In the genomic region with DNA sequence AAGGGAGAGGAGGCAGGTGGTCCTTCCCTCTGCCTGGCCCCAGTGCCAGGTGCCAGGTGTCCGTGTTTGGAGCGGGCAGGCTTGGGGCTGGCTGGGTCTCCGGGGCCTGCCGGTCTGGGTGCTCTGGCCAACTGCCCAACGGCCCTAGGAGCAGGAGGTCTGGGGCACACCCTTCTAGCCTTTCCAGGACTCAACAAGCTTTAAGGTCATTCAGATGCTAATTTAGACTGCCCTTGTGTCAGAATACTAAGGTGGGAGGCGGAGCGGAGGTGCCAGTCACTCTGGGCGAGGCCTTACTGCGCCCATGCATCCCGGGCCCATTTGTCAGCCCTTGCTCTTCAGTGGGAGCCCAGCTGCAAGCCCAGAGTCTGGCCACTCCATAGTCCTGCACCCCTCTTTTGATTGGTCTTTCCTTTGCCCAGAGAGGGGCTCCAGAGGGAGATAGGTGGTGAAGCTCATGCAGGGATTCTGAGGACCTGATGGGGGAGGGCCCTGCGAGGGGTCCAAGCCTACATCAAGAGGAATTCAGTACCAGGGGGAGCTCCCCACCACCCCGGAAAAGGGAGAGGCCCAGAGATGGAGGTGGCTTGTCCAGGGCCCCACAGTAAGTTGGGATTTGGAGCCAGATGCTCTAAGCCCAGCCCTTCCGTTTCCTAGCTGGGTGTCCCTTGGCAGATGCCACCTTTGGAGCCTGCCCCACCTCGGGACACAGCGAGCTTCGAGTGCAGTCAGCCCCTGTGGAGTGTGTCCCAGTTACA, we compare ENCODE assay signal across 14 cellular contexts. TPM values are rescaled to one million over a fixed set of nuclear protein-coding genes. Genes with fewer than 3 reads are reported as not detected.
DNase-seq lines count a peak whose midpoint lies in the region; TF ChIP-seq lines count a peak whose summit lies in the region.
"Had no signal": no experiment of that assay in that cellular context is flagged by ENCODE, and none has a peak within 500 bp of the region (broad histone marks: within the 10 kb centered on the region; RNA-seq: fewer than 3 reads in every experiment).

No MANE protein-coding gene starts in this region.

- 46% methylated on average over 11 of the region's 16 CpGs for WGBS in suprapubic skin

- H3K4me3 ChIP-seq in suprapubic skin (no peak overlapping the region), vagina (no peak overlapping the region)

- DNase-seq in activated T-cell treated with anti-CD3 and anti-CD28 coated beads, Interleukin-2, amount 50 U/mL, for 1 hour, result peak; percentile 20
- DNase-seq in activated T-cell treated with anti-CD3 and anti-CD28 coated beads, Interleukin-2, amount 50 U/mL, for 48 hours, result no peak
- DNase-seq in astrocyte of the hippocampus (ENCODE audit: low read depth, low spot score) (peak; percentile 16), iPS-NIHi11 (ENCODE audit: low spot score) (peak; percentile 67), suprapubic skin (ENCODE audit: low spot score in 2 of 2) (peak; percentile 64 to 77), DMS79 treated with DMSO at 0.1 percent for 48 hours (lab: John Stamatoyannopoulos, UW) (no peak), HCEC 1CT (no peak), vagina (ENCODE audit: extremely low spot score in 2 of 2) (no peak)
- DNase-seq: activated naive CD8-positive, alpha-beta T cell treated with anti-CD3 and anti-CD28 coated beads for 36 hours; effector memory CD8-positive, alpha-beta T cell; GDM1; KBM-7; NCI-H2227 treated with DMSO at 0.1 percent for 48 hours; stimulated activated naive CD4-positive, alpha-beta T cell treated with Interleukin-2 at 50 U/mL for 16 hours had no signal

- H3K4me1 ChIP-seq in suprapubic skin (peaks cover 23% of the 10 kb centered on the region), vagina (peaks cover 23% of the 10 kb centered on the region)

- H3K9me3 ChIP-seq in suprapubic skin, result no peaks in the 10 kb centered on the region
- no peaks in the 10 kb centered on the region for H3K9me3 ChIP-seq in vagina

- intact Hi-C loops in vagina (cut with DNase I), result no loop called here

- H3K27me3 ChIP-seq in suprapubic skin (no peaks in the 10 kb centered on the region), vagina (no peaks in the 10 kb centered on the region)

- H3K36me3 ChIP-seq in suprapubic skin (peaks cover 35% of the 10 kb centered on the region), vagina (peaks cover 2 to 28% of the 10 kb centered on the region in 2 donors)

- TF ChIP-seq EP300 in suprapubic skin (IDR thresholded peaks at IDR 0.05), result no peak

- TF ChIP-seq POLR2A in suprapubic skin (IDR thresholded peaks at IDR 0.05) (no peak), vagina (IDR thresholded peaks at IDR 0.05) (no peak)

- H3K27ac ChIP-seq in suprapubic skin (no peak overlapping the region), vagina (no peak overlapping the region)

- TF ChIP-seq CTCF in suprapubic skin (IDR thresholded peaks at IDR 0.05) (no peak), vagina (IDR thresholded peaks at IDR 0.05) (no peak)

RNA-seq across cellular contexts. Expression of gene PGAM2, which starts 1.3 kb away (rescaled TPM):
- total RNA-seq in suprapubic skin, result 1 to 10 TPM in 2 of 4 donors, not detected in 2; 2.3 to 5.0 TPM
- total RNA-seq in vagina, result not detected

RNA-seq across cellular contexts. Expression of gene POLM, which starts 18.3 kb away (rescaled TPM):
- total RNA-seq in suprapubic skin, result 10 to 100 TPM; 38.0 to 77.6 (median 56.9) TPM
- total RNA-seq in vagina, result 31.4 TPM

RNA-seq across cellular contexts. Expression of gene DBNL, which starts 19.6 kb away (rescaled TPM):
- total RNA-seq in suprapubic skin (100 to 1,000 TPM in 1 of 4 donors, 10 to 100 TPM in 3; 95.7 to 133 (median 98.2) TPM), vagina (100 TPM)

RNA-seq across cellular contexts. Expression of gene AEBP1, which starts 40.1 kb away (rescaled TPM):
- total RNA-seq in suprapubic skin, result 10 to 100 TPM; 24.3 to 74.0 (median 43.3) TPM
- total RNA-seq in vagina, result 321 TPM

RNA-seq across cellular contexts. Expression of gene POLD2, which starts 59.3 kb away (rescaled TPM):
- 10 to 100 TPM; 58.7 to 80.5 (median 66.1) TPM for total RNA-seq in suprapubic skin
- 42.0 TPM for total RNA-seq in vagina

Comparison
In these comparisons a context has a peak if more than half of its experiments do, and no peak if none do; other contexts are left out.
1. DNase-seq: peak in activated T-cell treated with anti-CD3 and anti-CD28 coated beads, Interleukin-2, amount 50 U/mL, for 1 hour (single experiment), astrocyte of the hippocampus (single experiment), iPS-NIHi11 (single experiment) and suprapubic skin (2 of 2); none in activated T-cell treated with anti-CD3 and anti-CD28 coated beads, Interleukin-2, amount 50 U/mL, for 48 hours (0 of 2), DMS79 treated with DMSO at 0.1 percent for 48 hours (single experiment), HCEC 1CT (single experiment) and vagina (0 of 2).